In the genomic region with DNA sequence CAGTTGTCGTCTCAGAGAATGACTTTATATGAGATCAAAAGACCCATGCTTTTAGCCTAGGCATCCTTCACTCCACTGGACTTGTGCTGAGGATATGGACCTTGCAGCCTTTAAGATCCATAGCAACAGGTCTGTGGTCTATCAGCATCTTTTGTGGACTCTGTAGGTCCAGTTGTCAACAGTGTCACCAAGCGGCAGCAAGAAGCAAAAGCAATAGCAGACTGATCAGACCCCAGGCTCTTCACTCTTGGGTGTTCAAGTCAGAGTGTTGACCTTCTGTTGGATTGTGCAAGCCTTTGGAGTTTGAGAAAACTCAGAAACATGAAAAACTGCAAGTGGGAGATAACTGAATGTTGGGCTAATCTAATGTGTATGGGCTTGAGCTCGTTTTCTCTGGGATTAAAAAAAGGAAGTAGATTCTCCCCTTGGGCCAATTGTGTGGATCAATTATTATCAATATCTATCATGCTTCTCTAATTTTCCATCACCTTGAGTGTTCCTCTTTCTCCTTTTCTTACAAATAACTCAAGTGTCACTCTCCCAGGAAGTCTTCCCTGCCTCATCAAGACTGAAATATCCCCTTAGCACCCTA, we compare ENCODE assay signal across 12 cellular contexts.
A peak's percentile ranks its signal among the peaks of the same experiment; 100 is the strongest.
DNase-seq lines count a peak whose midpoint lies in the region; ATAC-seq and TF ChIP-seq lines count a peak whose summit lies in the region.
"Had no signal": no experiment of that assay in that cellular context is flagged by ENCODE, and none has a peak within 500 bp of the region (broad histone marks: within the 10 kb centered on the region; RNA-seq: fewer than 3 reads in every experiment).

No MANE protein-coding gene starts in this region.

- no peaks in the 10 kb centered on the region for H3K79me2 ChIP-seq in PC-3 (ENCODE audit: low read length)

- BruUV-seq in PC-3 (replicated peaks; lab: Mats Ljungman, UMichigan): no TSS peak

- H3K9me2 ChIP-seq in PC-3 (replicated peaks; ENCODE audit: low read length): no peaks in the 10 kb centered on the region

- ATAC-seq in GM21529 (IDR thresholded peaks at IDR 0.05; ENCODE audit: unreplicated experiment) (peak; percentile 85), PC-3 (peak; percentile 59)
- ATAC-seq: left ventricle myocardium superior had no signal

- no peaks in the 10 kb centered on the region for H3F3A ChIP-seq in PC-3 (ENCODE audit: low read length, unreplicated experiment)

- no peak overlapping the region for H3K9ac ChIP-seq in PC-3 (ENCODE audit: low read length)

- WGBS in iPS DF 6.9 (ENCODE audit: insufficient coverage, insufficient read length): no CpG with 5 or more reads among the region's 3 CpGs

- no peaks in the 10 kb centered on the region for H4K20me1 ChIP-seq in PC-3 (ENCODE audit: low read length)

- H3K9me3 ChIP-seq in PC-3 (ENCODE audit: low read length): peaks cover 12% of the 10 kb centered on the region
- no peaks in the 10 kb centered on the region for H3K9me3 ChIP-seq in iPS DF 6.9 (ENCODE audit: control insufficient read depth, insufficient read depth, low read length)
- H3K9me3 ChIP-seq: thoracic aorta had no signal

- H2AFZ ChIP-seq in PC-3 (ENCODE audit: low read length): no peak overlapping the region

- DNase-seq in EH (ENCODE audit: low read depth): peak; percentile 39
- peak; percentile 82 for DNase-seq in PC-3
- peak; percentile 31 for DNase-seq in iPS DF 6.9 (ENCODE audit: low read depth, low spot score)
- no peak for DNase-seq in activated CD4-positive, CD25-positive, alpha-beta regulatory T cell treated with anti-CD3 and anti-CD28 coated beads, Interleukin-2, amount 50 U/mL, for 72 hours
- no peak for DNase-seq in retina
- no peak for DNase-seq in stimulated activated CD4-positive, alpha-beta T cell treated with anti-CD3 and anti-CD28 coated beads, Interleukin-4, amount 100 ng/mL, for 24 hours
- DNase-seq in NCI-H2196 (lab: John Stamatoyannopoulos, UW; ENCODE audit: unreplicated experiment): no peak
- DNase-seq: activated CD8-positive, alpha-beta memory T cell treated with anti-CD3 and anti-CD28 coated beads for 24 hours; left ventricle myocardium superior; NCI-H446 had no signal

- POLR2A ChIA-PET in PC-3 (lab: Charles Lee; ENCODE audit: unreplicated experiment): no interaction called here

- CTCF ChIA-PET in PC-3 (lab: Charles Lee): interaction anchor here (0.6 to 1.2 kb wide), 2 partner anchors 250 to 612 kb away, joined by 3 read pairs; no protein-coding TSS in a partner anchor

- H3K36me3 ChIP-seq in PC-3 (ENCODE audit: low read depth, low read length) (peaks cover 7% of the 10 kb centered on the region; the same call in 1 of the 2 replicates), iPS DF 6.9 (ENCODE audit: control insufficient read depth, insufficient read depth, low read length) (no peaks in the 10 kb centered on the region)
- H3K36me3 ChIP-seq: thoracic aorta had no signal

- TF ChIP-seq CTCF in PC-3 (conservative IDR thresholded peaks at IDR 0.05; ENCODE audit: low read depth, low read length): peak; percentile 98

- no peak overlapping the region for H3K4me3 ChIP-seq in PC-3 (ENCODE audit: low read length)
- H3K4me3 ChIP-seq in iPS DF 6.9 (ENCODE audit: low read length): no peak overlapping the region
- H3K4me3 ChIP-seq: thoracic aorta had no signal

- H3K27me3 ChIP-seq in PC-3 (ENCODE audit: low read length): no peaks in the 10 kb centered on the region
- no peaks in the 10 kb centered on the region for H3K27me3 ChIP-seq in iPS DF 6.9 (ENCODE audit: control insufficient read depth, insufficient read depth, low read length)

- no peak overlapping the region for H3K4me2 ChIP-seq in PC-3 (ENCODE audit: low read length)

- intact Hi-C loops in PC-3 (cut with micrococcal nuclease): loop anchor here (1.0 to 10.0 kb wide), 5 partner anchors 114 to 971 kb away; partner anchors contain the start of gene TGFB2

- H3K27ac ChIP-seq in PC-3 (ENCODE audit: low read length) (no peak overlapping the region), iPS DF 6.9 (ENCODE audit: low read length) (no peak overlapping the region)
- H3K27ac ChIP-seq: thoracic aorta had no signal

- H3K4me1 ChIP-seq in PC-3 (ENCODE audit: insufficient read depth, low read length) (peaks cover 16% of the 10 kb centered on the region), iPS DF 6.9 (ENCODE audit: control insufficient read depth, insufficient read depth, low read length) (no peaks in the 10 kb centered on the region)

Comparison
In these comparisons a context has a peak if more than half of its experiments do, and no peak if none do; other contexts are left out.
1. DNase-seq: peak in EH (single experiment), PC-3 (single experiment) and iPS DF 6.9 (single experiment); none in activated CD4-positive, CD25-positive, alpha-beta regulatory T cell treated with anti-CD3 and anti-CD28 coated beads, Interleukin-2, amount 50 U/mL, for 72 hours (single experiment), retina (single experiment), stimulated activated CD4-positive, alpha-beta T cell treated with anti-CD3 and anti-CD28 coated beads, Interleukin-4, amount 100 ng/mL, for 24 hours (single experiment) and NCI-H2196 (single experiment).